In the genomic region with DNA sequence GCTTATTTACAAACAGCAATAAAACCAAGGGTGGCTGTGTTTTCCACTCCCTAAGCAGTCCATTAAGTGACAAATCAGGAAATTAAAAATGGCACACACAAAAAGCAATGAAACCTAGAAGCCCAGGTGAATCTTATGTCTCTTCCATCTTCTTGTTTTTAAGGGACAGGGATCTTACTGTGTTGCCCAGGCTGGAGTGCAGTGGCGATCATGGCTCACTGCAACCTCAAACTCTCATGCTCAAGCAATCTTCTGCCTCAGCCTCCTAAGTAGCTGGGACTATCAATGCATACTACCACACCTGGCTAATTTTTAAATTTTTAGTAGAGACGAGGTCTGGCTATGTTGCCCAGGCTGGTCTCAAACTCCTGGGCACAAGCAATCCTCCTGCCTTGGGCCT, we compare ENCODE assay signal across 13 cellular contexts. TPM values are rescaled to one million over a fixed set of nuclear protein-coding genes. Genes with fewer than 3 reads are reported as not detected.
A peak's percentile ranks its signal among the peaks of the same experiment; 100 is the strongest.
DNase-seq lines count a peak whose midpoint lies in the region; ATAC-seq and TF ChIP-seq lines count a peak whose summit lies in the region.
"Had no signal": no experiment of that assay in that cellular context is flagged by ENCODE, and none has a peak within 500 bp of the region (broad histone marks: within the 10 kb centered on the region; RNA-seq: fewer than 3 reads in every experiment).

No MANE protein-coding gene starts in this region.

- no peaks in the 10 kb centered on the region for H3K9me3 Mint-ChIP-seq in activated naive CD4-positive, alpha-beta T cell treated with anti-CD3 and anti-CD28 coated beads, Interleukin-2, amount 10 ng/mL, durations not matched to agents 7 days and 5 days
- no peaks in the 10 kb centered on the region for H3K9me3 Mint-ChIP-seq in activated naive CD4-positive, alpha-beta T cell treated with anti-CD3 and anti-CD28 coated beads, Interleukin-2, amount 50 U/mL, for 72 hours

- peak overlapping the region; percentile 50 for H3K27ac Mint-ChIP-seq in activated naive CD4-positive, alpha-beta T cell treated with anti-CD3 and anti-CD28 coated beads, Interleukin-2, amount 10 ng/mL, durations not matched to agents 7 days and 5 days
- no peak overlapping the region for H3K27ac Mint-ChIP-seq in activated naive CD4-positive, alpha-beta T cell treated with anti-CD3 and anti-CD28 coated beads, Interleukin-2, amount 50 U/mL, for 72 hours
- H3K27ac Mint-ChIP-seq in T-helper 17 cell, result no peak overlapping the region
- H3K27ac Mint-ChIP-seq: progenitor cell of endocrine pancreas had no signal

- CTCF ChIA-PET in activated naive CD4-positive, alpha-beta T cell treated with anti-CD3 and anti-CD28 coated beads, Interleukin-2, amount 10 ng/mL, durations not matched to agents 7 days and 5 days (lab: Charles Lee), result interaction anchor here (4.1 kb wide), 1 partner anchor 95 kb away, joined by 12 read pairs; no protein-coding TSS in a partner anchor

- no peak for DNase-seq in activated naive CD4-positive, alpha-beta T cell treated with anti-CD3 and anti-CD28 coated beads, Interleukin-2, amount 10 ng/mL, durations not matched to agents 7 days and 5 days
- DNase-seq in activated naive CD4-positive, alpha-beta T cell treated with anti-CD3 and anti-CD28 coated beads, Interleukin-2, amount 50 U/mL, for 72 hours (ENCODE audit: low spot score in 2 of 2), result no peak
- DNase-seq in T-helper 17 cell, result no peak
- DNase-seq in foreskin keratinocyte, result peak in 1 of 2 donors; percentile 45
- no peak for DNase-seq in LoVo (ENCODE audit: low spot score)
- DNase-seq: ACHN; activated effector memory CD4-positive, alpha-beta T cell treated with anti-CD3 and anti-CD28 coated beads, Interleukin-2, amount 50 U/mL, for 16 hours; NCI-H187; WERI-Rb-1 had no signal

- peak overlapping the region; percentile 64 to 99 (median 86) for H3K4me3 ChIP-seq in subcutaneous abdominal adipose tissue (ENCODE audit: low read depth in 1 of 5, low read length in 5 of 5)

- no peaks in the 10 kb centered on the region for H3K27me3 Mint-ChIP-seq in activated naive CD4-positive, alpha-beta T cell treated with anti-CD3 and anti-CD28 coated beads, Interleukin-2, amount 10 ng/mL, durations not matched to agents 7 days and 5 days
- H3K27me3 Mint-ChIP-seq in T-helper 17 cell, result no peaks in the 10 kb centered on the region
- H3K27me3 Mint-ChIP-seq: progenitor cell of endocrine pancreas had no signal

- H3K4me3 Mint-ChIP-seq in activated naive CD4-positive, alpha-beta T cell treated with anti-CD3 and anti-CD28 coated beads, Interleukin-2, amount 10 ng/mL, durations not matched to agents 7 days and 5 days, result no peak overlapping the region
- H3K4me3 Mint-ChIP-seq in T-helper 17 cell, result peak overlapping the region; percentile 46

- H3K9me3 ChIP-seq in T-helper 17 cell (ENCODE audit: control insufficient read depth, low read length, poor library complexity, severe bottlenecking) (no peaks in the 10 kb centered on the region), subcutaneous abdominal adipose tissue (ENCODE audit: control insufficient read depth in 5 of 5, low read length in 5 of 5) (no peaks in the 10 kb centered on the region)

- H3K4me1 ChIP-seq in foreskin keratinocyte, result peaks cover 36% of the 10 kb centered on the region
- H3K4me1 ChIP-seq in subcutaneous abdominal adipose tissue (ENCODE audit: control insufficient read depth in 5 of 5, insufficient read depth in 5 of 5, low read length in 5 of 5), result peaks cover 2 to 46% (median 44%) of the 10 kb centered on the region in 5 donors

- H3K36me3 ChIP-seq in subcutaneous abdominal adipose tissue (ENCODE audit: control insufficient read depth in 5 of 5, insufficient read depth in 5 of 5, low read length in 5 of 5), result peaks cover 0 to 9% (median 3%) of the 10 kb centered on the region in 5 donors

- H3K27ac ChIP-seq in foreskin keratinocyte (peak overlapping the region; percentile 90), subcutaneous abdominal adipose tissue (ENCODE audit: low read depth, low read length) (peak overlapping the region; percentile 89)
- H3K27ac ChIP-seq: WERI-Rb-1 had no signal

- peaks cover 3% of the 10 kb centered on the region for H3K36me3 Mint-ChIP-seq in activated naive CD4-positive, alpha-beta T cell treated with anti-CD3 and anti-CD28 coated beads, Interleukin-2, amount 10 ng/mL, durations not matched to agents 7 days and 5 days
- peaks cover 4 to 7% of the 10 kb centered on the region in 2 donors for H3K36me3 Mint-ChIP-seq in activated naive CD4-positive, alpha-beta T cell treated with anti-CD3 and anti-CD28 coated beads, Interleukin-2, amount 50 U/mL, for 72 hours
- peaks cover 2% of the 10 kb centered on the region for H3K36me3 Mint-ChIP-seq in T-helper 17 cell (ENCODE audit: low read depth)

- peaks cover 27% of the 10 kb centered on the region for H3K4me1 Mint-ChIP-seq in activated naive CD4-positive, alpha-beta T cell treated with anti-CD3 and anti-CD28 coated beads, Interleukin-2, amount 10 ng/mL, durations not matched to agents 7 days and 5 days
- peaks cover 31% of the 10 kb centered on the region for H3K4me1 Mint-ChIP-seq in T-helper 17 cell

- no peak for TF ChIP-seq CTCF in foreskin keratinocyte (conservative IDR thresholded peaks at IDR 0.05)

- H3K27me3 ChIP-seq in foreskin keratinocyte (no peaks in the 10 kb centered on the region), subcutaneous abdominal adipose tissue (ENCODE audit: control insufficient read depth in 5 of 5, insufficient read depth in 4 of 5, low read length in 5 of 5) (no peaks in the 10 kb centered on the region)

- H3K9ac ChIP-seq in subcutaneous abdominal adipose tissue (ENCODE audit: low read length in 5 of 5), result peak overlapping the region in 3 of 5 donors; percentile 84 to 97 (median 96)

- ATAC-seq in activated naive CD4-positive, alpha-beta T cell treated with anti-CD3 and anti-CD28 coated beads, Interleukin-2, amount 50 U/mL, for 72 hours, result no peak
- no peak for ATAC-seq in T-helper 17 cell
- no peak for ATAC-seq in foreskin keratinocyte
- ATAC-seq in GM18907 (IDR thresholded peaks at IDR 0.05; ENCODE audit: unreplicated experiment), result no peak
- ATAC-seq in HG03039 (IDR thresholded peaks at IDR 0.05; ENCODE audit: unreplicated experiment), result no peak

RNA-seq across cellular contexts. Expression of a gene that starts 52.4 kb away (rescaled TPM):
- 10 to 100 TPM; 50.1 to 71.1 TPM for total RNA-seq in activated naive CD4-positive, alpha-beta T cell treated with anti-CD3 and anti-CD28 coated beads, Interleukin-2, amount 50 U/mL, for 72 hours
- total RNA-seq in T-helper 17 cell, result 10 to 100 TPM; 51.6 to 57.8 TPM
- total RNA-seq in foreskin keratinocyte, result 35.9 and 38.9 TPM in 2 replicates
- polyA plus RNA-seq in foreskin keratinocyte, result 40.6 and 42.6 TPM in 2 replicates
